ENCODE assay signal across 17 cellular contexts in genomic region chr4:7367894-7368293, GRCh38.
DNase-seq lines count a peak whose midpoint lies in the region; ATAC-seq and TF ChIP-seq lines count a peak whose summit lies in the region.
"Had no signal": no experiment of that assay in that cellular context is flagged by ENCODE, and none has a peak within 500 bp of the region (broad histone marks: within the 10 kb centered on the region; RNA-seq: fewer than 3 reads in every experiment).

No MANE protein-coding gene starts in this region.

- DNase-seq in AG10803 (ENCODE audit: low read depth) (peak; percentile 12), D341Med (ENCODE audit: low spot score) (peak; percentile 60), astrocyte of the hippocampus (ENCODE audit: low read depth, low spot score) (peak; percentile 45), osteoblast (ENCODE audit: insufficient read length, low spot score, missing footprints) (peak; percentile 81), hepatic stellate cell (ENCODE audit: low spot score) (no peak), hypothalamus (lab: John Stamatoyannopoulos, UW) (no peak)
- DNase-seq: CD8-positive, alpha-beta T cell; GF-D8; HFFc6; KBM-7; NCI-H1105; NCI-H187; NCI-H524 treated with DMSO at 0.1 percent for 48 hours; PC-3; Right ventricle myocardium superior; SK-N-SH had no signal

- H3K9me3 ChIP-seq in osteoblast (ENCODE audit: low read depth, low read length) = no peaks in the 10 kb centered on the region
- H3K9me3 ChIP-seq: SK-N-SH had no signal

- TF ChIP-seq CTCF in AG10803 (conservative IDR thresholded peaks at IDR 0.05; ENCODE audit: low read length) (no peak), osteoblast (IDR thresholded peaks at IDR 0.05; ENCODE audit: extremely low read depth, low read depth, low read length) (no peak)

- ATAC-seq in activated CD4-positive, CD25-positive, alpha-beta regulatory T cell treated with anti-CD3 and anti-CD28 coated beads, Interleukin-2, amount 50 U/mL, for 24 hours = no peak
- ATAC-seq: CD8-positive, alpha-beta T cell; PC-3 had no signal

- H3K79me2 ChIP-seq in osteoblast (ENCODE audit: insufficient read depth, low read length) = no peaks in the 10 kb centered on the region

- H3K27ac ChIP-seq in osteoblast (ENCODE audit: low read depth, low read length) = no peak overlapping the region

- H3K4me1 ChIP-seq in osteoblast (ENCODE audit: insufficient read depth, low read length) = peaks cover 4% of the 10 kb centered on the region

- H3K36me3 ChIP-seq in osteoblast (ENCODE audit: insufficient read depth, low read length) = no peaks in the 10 kb centered on the region

- no peaks in the 10 kb centered on the region for H4K20me1 ChIP-seq in osteoblast (ENCODE audit: insufficient read depth, low read length)

- H3K4me3 ChIP-seq in AG10803 (ENCODE audit: low read length) (no peak overlapping the region), osteoblast (ENCODE audit: insufficient read depth, low read length) (no peak overlapping the region)

- peaks cover 42% of the 10 kb centered on the region for H3K27me3 ChIP-seq in osteoblast (ENCODE audit: insufficient read depth, low read length)

- no peak overlapping the region for H2AFZ ChIP-seq in osteoblast (ENCODE audit: low read length)

- H3K4me2 ChIP-seq in osteoblast (ENCODE audit: insufficient read depth, low read length) = no peak overlapping the region
- H3K4me2 ChIP-seq: SK-N-SH had no signal

Comparison
In these comparisons a context has a peak if more than half of its experiments do, and no peak if none do; other contexts are left out.
1. DNase-seq: peak in AG10803 (single experiment), D341Med (single experiment), astrocyte of the hippocampus (single experiment) and osteoblast (single experiment); none in hepatic stellate cell (single experiment) and hypothalamus (0 of 51).